14 cellular contexts compared by ENCODE assay signal in genomic region chr15:20344601-20345400, GRCh38.
DNase-seq lines count a peak whose midpoint lies in the region; ATAC-seq and TF ChIP-seq lines count a peak whose summit lies in the region.
"Had no signal": no experiment of that assay in that cellular context is flagged by ENCODE, and none has a peak within 500 bp of the region (broad histone marks: within the 10 kb centered on the region; RNA-seq: fewer than 3 reads in every experiment).

No MANE protein-coding gene starts in this region.

- intact Hi-C loops in IMR-90 (cut with micrococcal nuclease) = no loop called here

- no peaks in the 10 kb centered on the region for H3K9me3 Mint-ChIP-seq in activated T-cell treated with anti-CD3 and anti-CD28 coated beads, Interleukin-2, amount 50 U/mL, for 4 hours
- H3K9me3 Mint-ChIP-seq: activated B cell treated with CpG ODN at 0.5 μM for 24 hours had no signal

- H3K36me3 ChIP-seq in IMR-90 (ENCODE audit: control insufficient read depth, insufficient read depth, low read length) (no peaks in the 10 kb centered on the region), hepatocyte (replicated peaks; ENCODE audit: insufficient read depth, low read depth) (no peaks in the 10 kb centered on the region), suprapubic skin (no peaks in the 10 kb centered on the region)
- H3K36me3 ChIP-seq: prostate gland had no signal

- no peak for TF ChIP-seq EP300 in suprapubic skin (IDR thresholded peaks at IDR 0.05)

- no peak overlapping the region for H4K5ac ChIP-seq in IMR-90 (ENCODE audit: low read depth, low read length)

- no peak for ATAC-seq in IMR-90 (ENCODE audit: low read depth)
- no peak for ATAC-seq in activated T-cell treated with anti-CD3 and anti-CD28 coated beads, Interleukin-2, amount 50 U/mL, for 4 hours
- ATAC-seq: PC-3 had no signal

- H3K4me3 ChIP-seq in IMR-90 (ENCODE audit: insufficient read depth, low read depth, low read length) (no peak overlapping the region), hepatocyte (no peak overlapping the region), suprapubic skin (no peak overlapping the region)
- H3K4me3 ChIP-seq: prostate gland had no signal

- no peak overlapping the region for H3K56ac ChIP-seq in IMR-90 (ENCODE audit: extremely low read depth, insufficient read depth, low read length)

- no peak overlapping the region for H2AK5ac ChIP-seq in IMR-90 (ENCODE audit: low read depth, low read length)

- H2BK120ac ChIP-seq in IMR-90 (ENCODE audit: low read depth, low read length) = no peak overlapping the region

- no peak for TF ChIP-seq CTCF in IMR-90 (conservative IDR thresholded peaks at IDR 0.05; ENCODE audit: low read depth, low read length)
- TF ChIP-seq CTCF in hepatocyte (IDR thresholded peaks at IDR 0.05; ENCODE audit: poor library complexity) = no peak
- TF ChIP-seq CTCF in suprapubic skin (IDR thresholded peaks at IDR 0.05) = no peak

- peaks cover 79% of the 10 kb centered on the region for H3K9me3 ChIP-seq in IMR-90 (ENCODE audit: control insufficient read depth, insufficient read depth, low read length)
- H3K9me3 ChIP-seq in hepatocyte (ENCODE audit: low read depth) = peaks cover 74% of the 10 kb centered on the region
- H3K9me3 ChIP-seq in suprapubic skin = peaks cover 32% of the 10 kb centered on the region
- H3K9me3 ChIP-seq: prostate gland had no signal

- peak overlapping the region; percentile 24 for H2AFZ ChIP-seq in IMR-90 (replicated peaks; ENCODE audit: low read length, poor library complexity)
- no peak overlapping the region for H2AFZ ChIP-seq in hepatocyte

- H3K9me2 ChIP-seq in hepatocyte (replicated peaks; ENCODE audit: insufficient read depth) = no peaks in the 10 kb centered on the region

- no peak overlapping the region for H3K23ac ChIP-seq in IMR-90 (ENCODE audit: low read depth, low read length)

- DNase-seq in activated CD8-positive, alpha-beta memory T cell treated with anti-CD3 and anti-CD28 coated beads, Interleukin-2, amount 50 U/mL, for 4 hours = peak; percentile 14
- no peak for DNase-seq in activated CD8-positive, alpha-beta memory T cell treated with anti-CD3 and anti-CD28 coated beads, Interleukin-2, amount 50 U/mL, for 48 hours
- DNase-seq in IMR-90 (no peak), hepatocyte (ENCODE audit: low spot score) (peak; percentile 28), suprapubic skin (ENCODE audit: low spot score in 2 of 2) (peak; percentile 60 to 78), NCI-H524 (lab: John Stamatoyannopoulos, UW) (no peak), NCI-H2107 (lab: John Stamatoyannopoulos, UW) (no peak)
- DNase-seq in activated T-cell treated with anti-CD3 and anti-CD28 coated beads, Interleukin-2, amount 50 U/mL, for 4 hours = no peak
- DNase-seq: activated B cell treated with CpG ODN at 0.5 μM for 24 hours, NCI-H1436 treated with DMSO at 0.1 percent for 48 hours, NCI-H524 treated with DMSO at 0.1 percent for 48 hours, PC-3, trophoblast cell had no signal

- no peak for TF ChIP-seq RAD21 in IMR-90 (IDR thresholded peaks at IDR 0.05; ENCODE audit: low read length)

- no peak overlapping the region for H3K9ac ChIP-seq in IMR-90 (ENCODE audit: low read depth, low read length)

- H3K79me1 ChIP-seq in IMR-90 (ENCODE audit: low read depth in 1 of 2, low read length in 2 of 2) = no peaks in the 10 kb centered on the region

- CTCF ChIA-PET in IMR-90 (lab: Yijun Ruan, JAX) = no interaction called here

- H2BK5ac ChIP-seq in IMR-90 (ENCODE audit: low read depth, low read length, poor library complexity, severe bottlenecking) = no peak overlapping the region

- no peak overlapping the region for H2AK9ac ChIP-seq in IMR-90 (replicated peaks; ENCODE audit: low read depth, low read length, poor library complexity)

- no peak overlapping the region for H2BK20ac ChIP-seq in IMR-90 (ENCODE audit: low read depth, low read length)

- H3K4me1 ChIP-seq in IMR-90 (ENCODE audit: control insufficient read depth, insufficient read depth, low read length) (no peaks in the 10 kb centered on the region), hepatocyte (ENCODE audit: insufficient read depth) (no peaks in the 10 kb centered on the region), suprapubic skin (no peaks in the 10 kb centered on the region)
- H3K4me1 ChIP-seq: prostate gland had no signal

- H3K4me3 Mint-ChIP-seq in activated T-cell treated with anti-CD3 and anti-CD28 coated beads, Interleukin-2, amount 50 U/mL, for 4 hours = no peak overlapping the region
- H3K4me3 Mint-ChIP-seq: activated B cell treated with CpG ODN at 0.5 μM for 24 hours had no signal

- in situ Hi-C loops in IMR-90 (cut with MboI; ENCODE audit: low sequenced_read_pairs) = no loop called here

- H3K4me2 ChIP-seq in IMR-90 (ENCODE audit: low read depth, low read length) = no peak overlapping the region
- no peak overlapping the region for H3K4me2 ChIP-seq in hepatocyte

- BruUV-seq in IMR-90 (replicated peaks; lab: Mats Ljungman, UMichigan) = no TSS peak

- dilution Hi-C loops in IMR-90 (cut with HindIII; ENCODE audit: low sequenced_read_pairs, unreplicated experiment) = no loop called here

- no peaks in the 10 kb centered on the region for H3K36me3 Mint-ChIP-seq in activated T-cell treated with anti-CD3 and anti-CD28 coated beads, Interleukin-2, amount 50 U/mL, for 4 hours (ENCODE audit: insufficient read depth)

- H4K91ac ChIP-seq in IMR-90 (ENCODE audit: insufficient read depth, low read depth, low read length) = no peak overlapping the region

- no peak overlapping the region for H3K27ac ChIP-seq in IMR-90 (ENCODE audit: insufficient read depth, low read length)
- H3K27ac ChIP-seq in hepatocyte = no peak overlapping the region
- no peak overlapping the region for H3K27ac ChIP-seq in suprapubic skin
- H3K27ac ChIP-seq: prostate gland had no signal

- H3K79me2 ChIP-seq in hepatocyte = no peaks in the 10 kb centered on the region

- no peak overlapping the region for H3K4ac ChIP-seq in IMR-90 (ENCODE audit: low read depth, low read length)

- no peaks in the 10 kb centered on the region for H3K27me3 Mint-ChIP-seq in activated T-cell treated with anti-CD3 and anti-CD28 coated beads, Interleukin-2, amount 50 U/mL, for 4 hours (ENCODE audit: low read depth)

- POLR2A ChIA-PET in IMR-90 (lab: Charles Lee; ENCODE audit: unreplicated experiment) = no interaction called here

- H3K27me3 ChIP-seq in IMR-90 (ENCODE audit: control insufficient read depth, insufficient read depth, low read length) (no peaks in the 10 kb centered on the region), hepatocyte (no peaks in the 10 kb centered on the region), suprapubic skin (no peaks in the 10 kb centered on the region)

- H3K14ac ChIP-seq in IMR-90 (replicated peaks; ENCODE audit: low read depth, low read length) = no peak overlapping the region

- H3K18ac ChIP-seq in IMR-90 (ENCODE audit: low read depth, low read length) = no peak overlapping the region

- no peak overlapping the region for H4K8ac ChIP-seq in IMR-90 (ENCODE audit: low read depth in 2 of 2, low read length in 2 of 2)

- no peaks in the 10 kb centered on the region for H3K9me1 ChIP-seq in IMR-90 (ENCODE audit: insufficient read depth, low read length)

- TF ChIP-seq POLR2A in IMR-90 (IDR thresholded peaks at IDR 0.05; ENCODE audit: low read depth, low read length) = no peak
- no peak for TF ChIP-seq POLR2A in suprapubic skin (IDR thresholded peaks at IDR 0.05)

- 53% methylated on average over 10 of the region's 12 CpGs; no CpG with 5 or more reads in 1 of the 2 experiments for WGBS in IMR-90 (ENCODE audit: extremely low coverage in 2 of 2, insufficient read length in 1 of 2), 2 experiments
- WGBS in hepatocyte (ENCODE audit: low lambda C conversion rate, missing lambda C conversion rate) = 72% methylated on average over 12 of the region's 12 CpGs
- 82% methylated on average over 12 of the region's 12 CpGs for WGBS in suprapubic skin

- H3K4me1 Mint-ChIP-seq in activated T-cell treated with anti-CD3 and anti-CD28 coated beads, Interleukin-2, amount 50 U/mL, for 4 hours (ENCODE audit: low read depth) = no peaks in the 10 kb centered on the region
- H3K4me1 Mint-ChIP-seq: activated B cell treated with CpG ODN at 0.5 μM for 24 hours had no signal

- H4K20me1 ChIP-seq in IMR-90 (ENCODE audit: insufficient read depth, low read length) (no peaks in the 10 kb centered on the region), hepatocyte (ENCODE audit: insufficient read depth, poor library complexity, severe bottlenecking) (no peaks in the 10 kb centered on the region)

- H2BK15ac ChIP-seq in IMR-90 (ENCODE audit: low read depth, low read length) = no peak overlapping the region

TF ChIP-seq in IMR-90, 13 proteins besides CTCF, POLR2A, EP300 and RAD21:
- no peak for TF ChIP-seq USF2 (IDR thresholded peaks at IDR 0.05; ENCODE audit: low read depth, low read length)
- no peak for TF ChIP-seq MAFK (IDR thresholded peaks at IDR 0.05; ENCODE audit: low read depth, low read length)
- no peak for TF ChIP-seq SMC3 (IDR thresholded peaks at IDR 0.05; ENCODE audit: low read depth, low read length)
- TF ChIP-seq CEBPB (IDR thresholded peaks at IDR 0.05; ENCODE audit: low read depth, low read length) = no peak
- TF ChIP-seq BHLHE40 (IDR thresholded peaks at IDR 0.05; ENCODE audit: low read depth, low read length) = no peak
- TF ChIP-seq NFE2L2 (IDR thresholded peaks at IDR 0.05; ENCODE audit: low read depth, low read length) = no peak
- TF ChIP-seq MAZ (IDR thresholded peaks at IDR 0.05; ENCODE audit: borderline replicate concordance, low read depth, low read length) = no peak
- TF ChIP-seq RCOR1 (IDR thresholded peaks at IDR 0.05; ENCODE audit: insufficient replicate concordance, low read length) = no peak
- no peak for TF ChIP-seq CHD1 (IDR thresholded peaks at IDR 0.05; ENCODE audit: low read depth, low read length)
- TF ChIP-seq MXI1 (IDR thresholded peaks at IDR 0.05; ENCODE audit: borderline replicate concordance, low read depth, low read length) = no peak
- TF ChIP-seq ELK1 (IDR thresholded peaks at IDR 0.05; ENCODE audit: borderline replicate concordance, low read depth, low read length) = no peak

Comparison
In these comparisons a context has a peak if more than half of its experiments do, and no peak if none do; other contexts are left out.
1. DNase-seq: peak in activated CD8-positive, alpha-beta memory T cell treated with anti-CD3 and anti-CD28 coated beads, Interleukin-2, amount 50 U/mL, for 4 hours (single experiment), hepatocyte (single experiment) and suprapubic skin (2 of 2); none in activated CD8-positive, alpha-beta memory T cell treated with anti-CD3 and anti-CD28 coated beads, Interleukin-2, amount 50 U/mL, for 48 hours (single experiment), IMR-90 (single experiment), NCI-H524 (0 of 2), activated T-cell treated with anti-CD3 and anti-CD28 coated beads, Interleukin-2, amount 50 U/mL, for 4 hours (single experiment) and NCI-H2107 (single experiment).